ENCODE assay signal across 8 cellular contexts in genomic region chr12:46263140-46264017, GRCh38. TPM values are rescaled to one million over a fixed set of nuclear protein-coding genes. Genes with fewer than 3 reads are reported as not detected.
A peak's percentile ranks its signal among the peaks of the same experiment; 100 is the strongest.
DNase-seq lines count a peak whose midpoint lies in the region; ATAC-seq and TF ChIP-seq lines count a peak whose summit lies in the region.

No MANE protein-coding gene starts in this region.

- H3K4me3 ChIP-seq in A673 (ENCODE audit: low read depth, low read length, poor library complexity, severe bottlenecking) = no peak overlapping the region

- no TSS peak for BruUV-seq in A673 (replicated peaks; lab: Mats Ljungman, UMichigan)

- DNase-seq in A673 (ENCODE audit: low spot score) (no peak), immature natural killer cell (peak in 1 of 3 donors; percentile 2), Kasumi-1 (lab: John Stamatoyannopoulos, UW) (no peak), NCI-H2081 (lab: John Stamatoyannopoulos, UW) (no peak), NOMO-1 treated with DMSO at 0.1 percent for 48 hours (lab: John Stamatoyannopoulos, UW; ENCODE audit: unreplicated experiment) (no peak)
- no peak for DNase-seq in activated naive CD8-positive, alpha-beta T cell treated with anti-CD3 and anti-CD28 coated beads for 36 hours

- H3K4me1 ChIP-seq in A673 (ENCODE audit: insufficient read depth, low read length, poor library complexity, severe bottlenecking) = peaks cover 27% of the 10 kb centered on the region

- peaks cover 18% of the 10 kb centered on the region for H3K36me3 Mint-ChIP-seq in activated naive CD8-positive, alpha-beta T cell treated with anti-CD3 and anti-CD28 coated beads for 36 hours
- H3K36me3 Mint-ChIP-seq in immature natural killer cell = peaks cover 0 to 6% (median 0%) of the 10 kb centered on the region in 3 donors

- H3K4me1 Mint-ChIP-seq in activated naive CD8-positive, alpha-beta T cell treated with anti-CD3 and anti-CD28 coated beads for 36 hours = peaks cover 17% of the 10 kb centered on the region
- H3K4me1 Mint-ChIP-seq in immature natural killer cell = peaks cover 1 to 20% of the 10 kb centered on the region in 2 donors

- TF ChIP-seq CTCF in A673 (conservative IDR thresholded peaks at IDR 0.05; ENCODE audit: low read depth, low read length) = 0 out of 2 replicates have a peak, but pooled peaks have one; percentile 32
- TF ChIP-seq CTCF in GM12873 (IDR thresholded peaks at IDR 0.05; ENCODE audit: insufficient read depth, low read depth, low read length, missing control alignments) = peak; percentile 16

- CTCF ChIA-PET in A673 (lab: Charles Lee) = no interaction called here

- POLR2A ChIA-PET in A673 (lab: Charles Lee; ENCODE audit: low non-redundant PET) = no interaction called here

- peaks cover 5% of the 10 kb centered on the region for H3K27me3 Mint-ChIP-seq in activated naive CD8-positive, alpha-beta T cell treated with anti-CD3 and anti-CD28 coated beads for 36 hours
- peaks cover 0 to 2% (median 0%) of the 10 kb centered on the region in 3 donors for H3K27me3 Mint-ChIP-seq in immature natural killer cell (ENCODE audit: low read depth in 3 of 3)

- peak overlapping the region; percentile 64 for H3K4me3 Mint-ChIP-seq in activated naive CD8-positive, alpha-beta T cell treated with anti-CD3 and anti-CD28 coated beads for 36 hours
- peak overlapping the region; percentile 0 to 59 (median 16) for H3K4me3 Mint-ChIP-seq in immature natural killer cell

- H3K9me3 ChIP-seq in A673 (ENCODE audit: low read depth, low read length, poor library complexity, severe bottlenecking) = no peaks in the 10 kb centered on the region

- intact Hi-C loops in A673 (cut with micrococcal nuclease; ENCODE audit: unreplicated experiment) = loop anchor here (10.0 kb wide), 1 partner anchor 109 kb away; no protein-coding TSS in a partner anchor

- no peaks in the 10 kb centered on the region for H3K36me3 ChIP-seq in A673 (ENCODE audit: insufficient read depth, low read length, poor library complexity, severe bottlenecking)

- H3K9me3 Mint-ChIP-seq in activated naive CD8-positive, alpha-beta T cell treated with anti-CD3 and anti-CD28 coated beads for 36 hours = no peaks in the 10 kb centered on the region
- no peaks in the 10 kb centered on the region for H3K9me3 Mint-ChIP-seq in immature natural killer cell

- H3K27ac ChIP-seq in A673 (ENCODE audit: low read depth, low read length, poor library complexity, severe bottlenecking) = no peak overlapping the region

- no peak for ATAC-seq in HG03139 (IDR thresholded peaks at IDR 0.05; ENCODE audit: unreplicated experiment)

- H3K27me3 ChIP-seq in A673 (replicated peaks; ENCODE audit: insufficient read depth, low read depth, low read length, poor library complexity) = no peaks in the 10 kb centered on the region

- peak overlapping the region; percentile 77 for H3K27ac Mint-ChIP-seq in activated naive CD8-positive, alpha-beta T cell treated with anti-CD3 and anti-CD28 coated beads for 36 hours
- peak overlapping the region; percentile 53 to 85 (median 74) for H3K27ac Mint-ChIP-seq in immature natural killer cell

RNA-seq across cellular contexts. Expression of gene SLC38A1, which starts 5.5 kb away (rescaled TPM):
- 78.9 and 88.9 TPM in 2 replicates for total RNA-seq in A673 (2021)
- 100 to 1,000 TPM; 255 to 260 TPM for total RNA-seq in activated naive CD8-positive, alpha-beta T cell treated with anti-CD3 and anti-CD28 coated beads for 36 hours
- 100 to 1,000 TPM; 173 to 234 (median 210) TPM for polyA plus RNA-seq in immature natural killer cell
